ENCODE assay signal across 30 cellular contexts in the genomic region with DNA sequence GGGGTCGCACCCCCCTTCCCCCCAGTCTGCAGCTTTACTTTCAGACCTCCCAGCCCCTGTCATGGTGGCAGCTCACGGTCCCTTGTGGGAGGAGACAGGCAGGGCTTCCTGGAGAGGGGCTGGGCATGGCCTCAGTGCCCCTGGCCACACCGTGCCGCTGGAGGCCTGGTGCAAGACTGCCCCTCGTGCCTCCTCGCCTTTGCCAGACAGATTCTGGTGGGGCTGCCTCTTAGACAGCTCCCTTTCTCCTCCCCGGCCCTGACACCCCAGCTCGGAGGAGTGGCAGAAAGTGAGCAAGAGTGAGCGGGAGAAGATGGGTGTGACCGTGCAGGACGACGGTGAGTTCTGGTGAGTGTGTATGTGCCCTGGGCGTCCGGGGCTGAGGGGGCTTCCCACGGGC. TPM values are rescaled to one million over a fixed set of nuclear protein-coding genes. Genes with fewer than 3 reads are reported as not detected.
"Had no signal": no experiment of that assay in that cellular context is flagged by ENCODE, and none has a peak within 500 bp of the region (broad histone marks: within the 10 kb centered on the region; RNA-seq: fewer than 3 reads in every experiment).

No MANE protein-coding gene starts in this region.

- H3K27ac Mint-ChIP-seq: immature natural killer cell, nephron had no signal

- H3K4me1 Mint-ChIP-seq: nephron had no signal

- H3K4me1 ChIP-seq: lower lobe of right lung, parathyroid adenoma, right lobe of liver, testis, thyroid gland, upper lobe of left lung, vagina had no signal

- H3K4me3 Mint-ChIP-seq: immature natural killer cell; naive thymus-derived CD8-positive, alpha-beta T cell; nephron; neural crest cell had no signal

- H3K27me3 Mint-ChIP-seq: naive thymus-derived CD8-positive, alpha-beta T cell had no signal

- H3K9ac ChIP-seq: parathyroid adenoma had no signal

- H3K9me3 Mint-ChIP-seq: immature natural killer cell; naive thymus-derived CD8-positive, alpha-beta T cell; nephron; neural crest cell had no signal

- H3K36me3 ChIP-seq: neutrophil, thyroid gland had no signal

- DNase-seq: head of caudate nucleus; hypothalamus; immature natural killer cell; lower lobe of right lung; mammary epithelial cell; mesenchymal stem cell; naive thymus-derived CD8-positive, alpha-beta T cell; occipital lobe; retina; stimulated activated CD4-positive, alpha-beta T cell treated with anti-CD3 and anti-CD28 coated beads, Interleukin-15, amount 100 ng/mL, for 24 hours; stimulated activated CD4-positive, alpha-beta T cell treated with anti-CD3 and anti-CD28 coated beads, Interleukin-2, amount 100 ng/mL, for 24 hours; stimulated activated CD4-positive, alpha-beta T cell treated with anti-CD3 and anti-CD28 coated beads, Interleukin-4, amount 100 ng/mL, for 1 hour; stimulated activated naive CD4-positive, alpha-beta T cell; stomach; testis; thyroid gland; transverse colon had no signal

- ATAC-seq: left lobe of liver; lower lobe of right lung; naive thymus-derived CD8-positive, alpha-beta T cell; right lobe of liver had no signal

- H3K4me3 ChIP-seq: lower lobe of right lung, right lobe of liver, smooth muscle cell, stomach, testis, thyroid gland, transverse colon, upper lobe of left lung, vagina had no signal

- FAIRE-seq: islet of Langerhans had no signal

- H3K27ac ChIP-seq: lower lobe of right lung, neutrophil, parathyroid adenoma, right lobe of liver, stomach, testis, thyroid gland, transverse colon, upper lobe of left lung, vagina had no signal

- H3K9me3 ChIP-seq: lower lobe of right lung, neutrophil, right lobe of liver, stomach, testis, thyroid gland, transverse colon, upper lobe of left lung, vagina had no signal

RNA-seq across cellular contexts. Expression of gene MYO7A, which starts 12.1 kb away (rescaled TPM):
- total RNA-seq: osteocyte had no signal
- polyA plus RNA-seq: naive thymus-derived CD8-positive, alpha-beta T cell had no signal

RNA-seq across cellular contexts. Expression of gene OMP, which starts 13.3 kb away (rescaled TPM):
- total RNA-seq: kidney epithelial cell, lower lobe of right lung, mammary epithelial cell, neural crest cell, occipital lobe, osteocyte, smooth muscle cell, urinary bladder, vagina had no signal
- polyA plus RNA-seq: immature natural killer cell; mammary epithelial cell; naive thymus-derived CD8-positive, alpha-beta T cell; smooth muscle cell; urinary bladder had no signal
